ENCODE assay signal across 1 cellular context in genomic region chr11:2169001-2169370, GRCh38.
TF ChIP-seq lines count a peak whose summit lies in the region.

No MANE protein-coding gene starts in this region.

TF ChIP-seq in HCT116, 20 proteins besides CTCF, POLR2A, EP300 and RAD21 (continued from another document):
- TF ChIP-seq, protein P1, sequence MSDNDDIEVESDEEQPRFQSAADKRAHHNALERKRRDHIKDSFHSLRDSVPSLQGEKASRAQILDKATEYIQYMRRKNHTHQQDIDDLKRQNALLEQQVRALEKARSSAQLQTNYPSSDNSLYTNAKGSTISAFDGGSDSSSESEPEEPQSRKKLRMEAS (IDR thresholded peaks at IDR 0.05), result no peak
- TF ChIP-seq YY1 (IDR thresholded peaks at IDR 0.05; ENCODE audit: extremely low read depth, insufficient replicate concordance, low read depth, low read length) (no peak), CEBPB (IDR thresholded peaks at IDR 0.05; ENCODE audit: low read depth) (no peak), TCF7L2 (IDR thresholded peaks at IDR 0.05; ENCODE audit: borderline replicate concordance, extremely low read depth, insufficient read depth, insufficient read length) (no peak), SIN3A (IDR thresholded peaks at IDR 0.05; ENCODE audit: low read depth) (no peak), ZNF274 (IDR thresholded peaks at IDR 0.05; ENCODE audit: low read depth, low read length) (no peak)
- TF ChIP-seq, protein P2, sequence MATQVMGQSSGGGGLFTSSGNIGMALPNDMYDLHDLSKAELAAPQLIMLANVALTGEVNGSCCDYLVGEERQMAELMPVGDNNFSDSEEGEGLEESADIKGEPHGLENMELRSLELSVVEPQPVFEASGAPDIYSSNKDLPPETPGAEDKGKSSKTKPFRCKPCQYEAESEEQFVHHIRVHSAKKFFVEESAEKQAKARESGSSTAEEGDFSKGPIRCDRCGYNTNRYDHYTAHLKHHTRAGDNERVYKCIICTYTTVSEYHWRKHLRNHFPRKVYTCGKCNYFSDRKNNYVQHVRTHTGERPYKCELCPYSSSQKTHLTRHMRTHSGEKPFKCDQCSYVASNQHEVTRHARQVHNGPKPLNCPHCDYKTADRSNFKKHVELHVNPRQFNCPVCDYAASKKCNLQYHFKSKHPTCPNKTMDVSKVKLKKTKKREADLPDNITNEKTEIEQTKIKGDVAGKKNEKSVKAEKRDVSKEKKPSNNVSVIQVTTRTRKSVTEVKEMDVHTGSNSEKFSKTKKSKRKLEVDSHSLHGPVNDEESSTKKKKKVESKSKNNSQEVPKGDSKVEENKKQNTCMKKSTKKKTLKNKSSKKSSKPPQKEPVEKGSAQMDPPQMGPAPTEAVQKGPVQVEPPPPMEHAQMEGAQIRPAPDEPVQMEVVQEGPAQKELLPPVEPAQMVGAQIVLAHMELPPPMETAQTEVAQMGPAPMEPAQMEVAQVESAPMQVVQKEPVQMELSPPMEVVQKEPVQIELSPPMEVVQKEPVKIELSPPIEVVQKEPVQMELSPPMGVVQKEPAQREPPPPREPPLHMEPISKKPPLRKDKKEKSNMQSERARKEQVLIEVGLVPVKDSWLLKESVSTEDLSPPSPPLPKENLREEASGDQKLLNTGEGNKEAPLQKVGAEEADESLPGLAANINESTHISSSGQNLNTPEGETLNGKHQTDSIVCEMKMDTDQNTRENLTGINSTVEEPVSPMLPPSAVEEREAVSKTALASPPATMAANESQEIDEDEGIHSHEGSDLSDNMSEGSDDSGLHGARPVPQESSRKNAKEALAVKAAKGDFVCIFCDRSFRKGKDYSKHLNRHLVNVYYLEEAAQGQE (IDR thresholded peaks at IDR 0.05; ENCODE audit: low read depth), result no peak
- TF ChIP-seq, protein P3, sequence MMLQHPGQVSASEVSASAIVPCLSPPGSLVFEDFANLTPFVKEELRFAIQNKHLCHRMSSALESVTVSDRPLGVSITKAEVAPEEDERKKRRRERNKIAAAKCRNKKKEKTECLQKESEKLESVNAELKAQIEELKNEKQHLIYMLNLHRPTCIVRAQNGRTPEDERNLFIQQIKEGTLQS (IDR thresholded peaks at IDR 0.05), result no peak
